Comparison of ENCODE assay signal across 8 cellular contexts in genomic region chr19:55178781-55179569, GRCh38. TPM values are rescaled to one million over a fixed set of nuclear protein-coding genes. Genes with fewer than 3 reads are reported as not detected.
DNase-seq lines count a peak whose midpoint lies in the region; ATAC-seq and TF ChIP-seq lines count a peak whose summit lies in the region.

No MANE protein-coding gene starts in this region.

- H3K4me3 ChIP-seq in CD4-positive, CD25-positive, alpha-beta regulatory T cell (ENCODE audit: low read depth, low read length): peak overlapping the region; percentile 53
- H3K4me3 ChIP-seq in PC-3 (ENCODE audit: low read length): no peak overlapping the region
- H3K4me3 ChIP-seq in fibroblast of lung (replicated peaks in 1 of 4; ENCODE audit: control extremely low read depth in 1 of 4, insufficient read depth in 1 of 4, low read depth in 3 of 4, low read length in 4 of 4): peak overlapping the region in 3 of 4 experiments; percentile 15 to 53 (median 36)
- H3K4me3 ChIP-seq in neuron (ENCODE audit: low read length): peak overlapping the region; percentile 71
- peak overlapping the region; percentile 23 to 44 (median 38) for H3K4me3 ChIP-seq in stomach

- intact Hi-C loops in PC-3 (cut with micrococcal nuclease): no loop called here
- intact Hi-C loops in stomach (cut with DNase I; ENCODE audit: low total_unique reads): no loop called here

- H2AFZ ChIP-seq in PC-3 (ENCODE audit: low read length): no peak overlapping the region
- H2AFZ ChIP-seq in fibroblast of lung (ENCODE audit: low read length): peak overlapping the region; percentile 43
- H2AFZ ChIP-seq in neuron (ENCODE audit: low read depth, low read length): peak overlapping the region; percentile 62

- DNase-seq in CD4-positive, CD25-positive, alpha-beta regulatory T cell: peak; percentile 87 to 93 (median 92)
- DNase-seq in HuH-7 (ENCODE audit: low spot score) (peak; percentile 74), PC-3 (peak; percentile 64), activated T-helper 1 cell treated with Interleukin-2 at 50 U/mL for 16 hours (ENCODE audit: low read depth) (peak; percentile 85), fibroblast of lung (ENCODE audit: low read depth in 2 of 2) (peak; percentile 80 to 82), stomach (peak; percentile 69)

- TF ChIP-seq EP300 in stomach (IDR thresholded peaks at IDR 0.05): no peak

- H3K27me3 ChIP-seq in CD4-positive, CD25-positive, alpha-beta regulatory T cell (ENCODE audit: control insufficient read depth, insufficient read depth, low read length): peaks cover 36% of the 10 kb centered on the region
- H3K27me3 ChIP-seq in PC-3 (ENCODE audit: low read length): peaks cover 22% of the 10 kb centered on the region
- H3K27me3 ChIP-seq in fibroblast of lung (ENCODE audit: control insufficient read depth, insufficient read depth, low read length): peaks cover 11% of the 10 kb centered on the region
- H3K27me3 ChIP-seq in neuron (ENCODE audit: insufficient read depth, low read length): peaks cover 20% of the 10 kb centered on the region
- peaks cover 37 to 100% (median 77%) of the 10 kb centered on the region in 3 donors for H3K27me3 ChIP-seq in stomach

- H3F3A ChIP-seq in PC-3 (ENCODE audit: low read length, unreplicated experiment): no peaks in the 10 kb centered on the region

- peak; percentile 83 to 87 for ATAC-seq in CD4-positive, CD25-positive, alpha-beta regulatory T cell (ENCODE audit: low read depth in 2 of 2)
- ATAC-seq in GM21390 (IDR thresholded peaks at IDR 0.05; ENCODE audit: unreplicated experiment) (peak; percentile 61), PC-3 (peak; percentile 58)

- peaks cover 65% of the 10 kb centered on the region for H3K27me3 Mint-ChIP-seq in CD4-positive, CD25-positive, alpha-beta regulatory T cell

- H3K79me2 ChIP-seq in PC-3 (ENCODE audit: low read length) (no peaks in the 10 kb centered on the region), fibroblast of lung (ENCODE audit: control insufficient read depth, insufficient read depth, low read length) (no peaks in the 10 kb centered on the region)

- CTCF ChIA-PET in PC-3 (lab: Charles Lee): no interaction called here

- TF ChIP-seq CTCF in PC-3 (conservative IDR thresholded peaks at IDR 0.05; ENCODE audit: low read depth, low read length) (no peak), fibroblast of lung (conservative IDR thresholded peaks at IDR 0.05 in 1 of 2, IDR thresholded peaks at IDR 0.05 in 1 of 2; ENCODE audit: low read depth in 1 of 2, low read length in 2 of 2) (no peak), stomach (IDR thresholded peaks at IDR 0.05) (no peak)

- POLR2A ChIA-PET in PC-3 (lab: Charles Lee; ENCODE audit: unreplicated experiment): interaction anchor here (0.6 kb wide), 1 partner anchor 12 kb away, joined by 5 read pairs; no protein-coding TSS in a partner anchor

- H3K4me2 ChIP-seq in PC-3 (ENCODE audit: low read length) (peak overlapping the region; percentile 57), fibroblast of lung (ENCODE audit: extremely low read depth, insufficient read depth, low read length) (peak overlapping the region; percentile 67)

- 4 to 7% (median 6%) methylated on average over 20 to 58 of the region's 58 CpGs for WGBS in stomach, 5 donors

- H3K9me3 ChIP-seq in CD4-positive, CD25-positive, alpha-beta regulatory T cell (ENCODE audit: control insufficient read depth in 2 of 2, low read length in 2 of 2): peaks cover 0 to 5% of the 10 kb centered on the region in 2 experiments
- H3K9me3 ChIP-seq in PC-3 (ENCODE audit: low read length) (no peaks in the 10 kb centered on the region), fibroblast of lung (ENCODE audit: control insufficient read depth, insufficient read depth, low read depth, low read length) (no peaks in the 10 kb centered on the region), neuron (ENCODE audit: low read length) (peaks cover 10% of the 10 kb centered on the region), stomach (no peaks in the 10 kb centered on the region)

- peak overlapping the region; percentile 76 to 85 (median 80) for H3K4me3 Mint-ChIP-seq in CD4-positive, CD25-positive, alpha-beta regulatory T cell

- TF ChIP-seq POLR2A in stomach (IDR thresholded peaks at IDR 0.05): no peak

- H3K9me3 Mint-ChIP-seq in CD4-positive, CD25-positive, alpha-beta regulatory T cell: peaks cover 0 to 9% (median 0%) of the 10 kb centered on the region in 7 donors

- H3K36me3 Mint-ChIP-seq in CD4-positive, CD25-positive, alpha-beta regulatory T cell: no peaks in the 10 kb centered on the region

- H3K27ac Mint-ChIP-seq in CD4-positive, CD25-positive, alpha-beta regulatory T cell: peak overlapping the region in 2 of 3 donors; percentile 80 to 86

- H3K9ac ChIP-seq in PC-3 (ENCODE audit: low read length) (no peak overlapping the region), fibroblast of lung (ENCODE audit: insufficient read depth, low read length) (peak overlapping the region; percentile 55)

- no peak overlapping the region for H3K27ac ChIP-seq in CD4-positive, CD25-positive, alpha-beta regulatory T cell (ENCODE audit: insufficient read depth, low read length, poor library complexity, severe bottlenecking)
- H3K27ac ChIP-seq in PC-3 (ENCODE audit: low read length): no peak overlapping the region
- peak overlapping the region; percentile 41 for H3K27ac ChIP-seq in fibroblast of lung (ENCODE audit: insufficient read depth, low read length)
- H3K27ac ChIP-seq in stomach: peak overlapping the region in 1 of 5 donors; percentile 11

- H3K4me1 Mint-ChIP-seq in CD4-positive, CD25-positive, alpha-beta regulatory T cell: peaks cover 0 to 40% (median 10%) of the 10 kb centered on the region in 4 donors

- H3K9me2 ChIP-seq in PC-3 (replicated peaks; ENCODE audit: low read length): no peaks in the 10 kb centered on the region

- no peaks in the 10 kb centered on the region for H3K36me3 ChIP-seq in CD4-positive, CD25-positive, alpha-beta regulatory T cell (ENCODE audit: control insufficient read depth, insufficient read depth, low read length)
- no peaks in the 10 kb centered on the region for H3K36me3 ChIP-seq in PC-3 (ENCODE audit: low read depth, low read length)
- H3K36me3 ChIP-seq in fibroblast of lung (ENCODE audit: control insufficient read depth, insufficient read depth, low read length): no peaks in the 10 kb centered on the region
- H3K36me3 ChIP-seq in neuron (ENCODE audit: insufficient read depth, low read length): no peaks in the 10 kb centered on the region
- peaks cover 0 to 9% (median 3%) of the 10 kb centered on the region in 4 donors for H3K36me3 ChIP-seq in stomach

- H4K20me1 ChIP-seq in PC-3 (ENCODE audit: low read length) (no peaks in the 10 kb centered on the region), fibroblast of lung (ENCODE audit: control insufficient read depth, extremely low read depth, insufficient read depth, low read length) (no peaks in the 10 kb centered on the region)

- no TSS peak for BruUV-seq in PC-3 (replicated peaks; lab: Mats Ljungman, UMichigan)

- H3K4me1 ChIP-seq in CD4-positive, CD25-positive, alpha-beta regulatory T cell (ENCODE audit: control insufficient read depth, insufficient read depth, low read length, poor library complexity, severe bottlenecking): peaks cover 24% of the 10 kb centered on the region
- peaks cover 9% of the 10 kb centered on the region for H3K4me1 ChIP-seq in PC-3 (ENCODE audit: insufficient read depth, low read length)
- H3K4me1 ChIP-seq in fibroblast of lung (ENCODE audit: control insufficient read depth, extremely low read depth, insufficient read depth, low read length): peaks cover 11% of the 10 kb centered on the region
- peaks cover 10% of the 10 kb centered on the region for H3K4me1 ChIP-seq in neuron (ENCODE audit: insufficient read depth, low read length)
- peaks cover 9 to 24% (median 22%) of the 10 kb centered on the region in 4 donors for H3K4me1 ChIP-seq in stomach

RNA-seq across cellular contexts. Expression of gene SYT5, which starts 1.1 kb away (rescaled TPM):
- 1.9 TPM for total RNA-seq in CD4-positive, CD25-positive, alpha-beta regulatory T cell
- polyA plus RNA-seq in CD4-positive, CD25-positive, alpha-beta regulatory T cell: under 1 TPM in 1 of 4 donors, not detected in 3; 0.06 TPM
- 0.40 and 2.5 TPM in 2 replicates for total RNA-seq in PC-3 (2014; rRNA removed)
- total RNA-seq in fibroblast of lung: 0.50 TPM in 1 of 2 replicates, not detected in the other
- polyA plus RNA-seq in fibroblast of lung: 0.05 and 0.08 TPM in 2 replicates
- 0.22 and 0.26 TPM in 2 replicates for polyA plus RNA-seq in fibroblast of lung (2012)
- polyA minus RNA-seq in fibroblast of lung (ENCODE audit: low replicate concordance): not detected in 2 replicates
- total RNA-seq in stomach: 1 to 10 TPM in 1 of 5 donors, not detected in 4; 1.8 TPM
- polyA plus RNA-seq in stomach: 1 to 10 TPM in 2 of 3 donors, under 1 TPM in 1; 0.20 to 2.8 (median 1.7) TPM

RNA-seq across cellular contexts. Expression of gene DNAAF3, which starts 12.6 kb away (rescaled TPM):
- not detected for total RNA-seq in CD4-positive, CD25-positive, alpha-beta regulatory T cell
- not detected for polyA plus RNA-seq in CD4-positive, CD25-positive, alpha-beta regulatory T cell
- 30.0 and 45.7 TPM in 2 replicates for total RNA-seq in PC-3 (2014; rRNA removed)
- total RNA-seq in fibroblast of lung: under 0.01 and 0.17 TPM in 2 replicates
- 0.16 and 0.18 TPM in 2 replicates for polyA plus RNA-seq in fibroblast of lung
- polyA plus RNA-seq in fibroblast of lung (2012): 0.33 and 0.35 TPM in 2 replicates
- polyA minus RNA-seq in fibroblast of lung (ENCODE audit: low replicate concordance): not detected in 2 replicates
- 1 to 10 TPM in 1 of 5 donors, not detected in 4; 1.9 TPM for total RNA-seq in stomach
- under 1 TPM in 2 of 3 donors, not detected in 1; 0.68 to 0.75 TPM for polyA plus RNA-seq in stomach

RNA-seq across cellular contexts. Expression of gene TNNI3, which starts 21.4 kb away (rescaled TPM):
- not detected for total RNA-seq in CD4-positive, CD25-positive, alpha-beta regulatory T cell
- not detected for polyA plus RNA-seq in CD4-positive, CD25-positive, alpha-beta regulatory T cell
- total RNA-seq in PC-3 (2014; rRNA removed) (32.4 and 40.1 TPM in 2 replicates), fibroblast of lung (not detected in 2 replicates), stomach (not detected)
- polyA plus RNA-seq in fibroblast of lung (not detected in 2 replicates), stomach (10 to 100 TPM in 1 of 3 donors, 1 to 10 TPM in 2; 4.2 to 14.1 (median 7.8) TPM)
- polyA plus RNA-seq in fibroblast of lung (2012): not detected in 2 replicates
- polyA minus RNA-seq in fibroblast of lung (ENCODE audit: low replicate concordance): not detected in 2 replicates

RNA-seq across cellular contexts. Expression of gene TNNT1, which starts 30.0 kb away (rescaled TPM):
- total RNA-seq in CD4-positive, CD25-positive, alpha-beta regulatory T cell: not detected
- not detected for polyA plus RNA-seq in CD4-positive, CD25-positive, alpha-beta regulatory T cell
- 266 and 317 TPM in 2 replicates for total RNA-seq in PC-3 (2014; rRNA removed)
- total RNA-seq in fibroblast of lung: 7.4 and 10.4 TPM in 2 replicates
- polyA plus RNA-seq in fibroblast of lung: 1.4 and 1.7 TPM in 2 replicates
- polyA plus RNA-seq in fibroblast of lung (2012): 3.3 and 3.9 TPM in 2 replicates
- polyA minus RNA-seq in fibroblast of lung (ENCODE audit: low replicate concordance): not detected in 2 replicates
- 1 to 10 TPM in 1 of 5 donors, not detected in 4; 1.1 TPM for total RNA-seq in stomach
- polyA plus RNA-seq in stomach: 10 to 100 TPM in 1 of 3 donors, 1 to 10 TPM in 1, under 1 TPM in 1; 0.87 to 19.6 (median 6.7) TPM

RNA-seq across cellular contexts. Expression of gene PTPRH, which starts 30.3 kb away (rescaled TPM):
- total RNA-seq in CD4-positive, CD25-positive, alpha-beta regulatory T cell: not detected
- not detected for polyA plus RNA-seq in CD4-positive, CD25-positive, alpha-beta regulatory T cell
- total RNA-seq in PC-3 (2014; rRNA removed) (8.1 and 10.9 TPM in 2 replicates), fibroblast of lung (7.7 and 19.5 TPM in 2 replicates), stomach (10 to 100 TPM; 34.9 to 83.9 (median 52.5) TPM)
- polyA plus RNA-seq in fibroblast of lung (2.5 and 4.4 TPM in 2 replicates), stomach (10 to 100 TPM in 2 of 3 donors, 1 to 10 TPM in 1; 5.3 to 22.5 (median 17.3) TPM)
- polyA plus RNA-seq in fibroblast of lung (2012): 2.9 and 5.2 TPM in 2 replicates
- polyA minus RNA-seq in fibroblast of lung (ENCODE audit: low replicate concordance): 14.9 and 20.1 TPM in 2 replicates

Comparison
In these comparisons a context has a peak if more than half of its experiments do, and no peak if none do; other contexts are left out.
1. RNA of gene DNAAF3, which starts 12.6 kb away (total RNA-seq): 30.0 to 45.7 TPM in PC-3; under 0.01 to 0.17 TPM in fibroblast of lung, not detected in CD4-positive, CD25-positive, alpha-beta regulatory T cell (single experiment) and 1.9 TPM in stomach; every median in the first group is over 10 times any median in the second.
2. RNA of gene TNNI3, which starts 21.4 kb away (total RNA-seq): 32.4 to 40.1 TPM in PC-3; not detected in fibroblast of lung, not detected in CD4-positive, CD25-positive, alpha-beta regulatory T cell (single experiment) and not detected in stomach; every median in the first group is over 10 times any median in the second.
3. Peak in every context shown above with its lines, with median percentiles within 50 percentile points of each other: ATAC-seq and DNase-seq.